In the genomic region with DNA sequence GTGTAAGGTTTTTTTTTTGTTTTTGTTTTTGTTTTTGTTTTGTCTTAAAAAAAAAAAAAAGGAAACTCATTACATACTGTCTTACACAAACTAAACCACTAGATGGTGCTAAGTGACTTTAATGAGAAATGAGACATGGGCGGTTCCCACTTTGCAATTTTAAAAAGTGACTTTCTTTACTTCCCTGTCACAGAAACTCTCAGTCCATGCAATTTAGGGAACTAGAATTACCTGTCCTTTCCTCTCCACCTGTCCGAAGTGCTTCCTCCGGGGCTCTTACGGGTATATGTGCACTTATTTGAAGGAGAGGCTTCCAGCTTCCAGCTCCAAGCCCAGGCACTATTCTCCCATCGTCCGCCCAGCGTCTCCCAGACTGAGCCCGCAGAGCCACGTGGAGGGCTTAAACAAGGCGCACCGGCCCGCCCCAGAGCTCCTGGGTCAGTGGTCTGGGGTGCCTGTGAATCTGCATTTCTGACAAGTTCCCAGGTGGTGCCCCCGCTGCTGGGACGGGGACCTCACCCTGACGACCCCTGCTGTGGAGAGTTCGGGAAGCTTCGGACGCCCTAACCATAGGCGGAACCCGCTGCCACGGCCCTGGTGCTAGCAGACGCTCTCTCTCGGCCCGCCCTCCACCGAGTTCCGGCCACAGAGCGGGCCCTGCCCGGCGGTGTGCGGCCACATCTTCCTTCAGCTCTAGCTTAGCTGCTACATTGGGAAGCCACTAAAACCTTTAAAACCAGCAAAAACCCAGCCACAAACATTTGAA, we compare ENCODE assay signal across 8 cellular contexts. TPM values are rescaled to one million over a fixed set of nuclear protein-coding genes. Genes with fewer than 3 reads are reported as not detected.
DNase-seq lines count a peak whose midpoint lies in the region; ATAC-seq and TF ChIP-seq lines count a peak whose summit lies in the region.

No MANE protein-coding gene starts in this region.

- no peaks in the 10 kb centered on the region for H4K20me1 ChIP-seq in MM.1S (ENCODE audit: insufficient read depth, low read length)
- H4K20me1 ChIP-seq in SU-DHL-6 (ENCODE audit: low read depth, low read length): no peaks in the 10 kb centered on the region

- ATAC-seq in body of pancreas: peak; percentile 77
- no peak for ATAC-seq in HG02610 (IDR thresholded peaks at IDR 0.05; ENCODE audit: unreplicated experiment)

- peak overlapping the region; percentile 93 for H3K4me2 ChIP-seq in MM.1S (ENCODE audit: low read depth, low read length)
- peak overlapping the region; percentile 86 for H3K4me2 ChIP-seq in SU-DHL-6 (ENCODE audit: low read depth, low read length, poor library complexity, severe bottlenecking)

- no peak overlapping the region for H3K27ac ChIP-seq in MM.1S (ENCODE audit: low read length)
- H3K27ac ChIP-seq in SU-DHL-6 (ENCODE audit: low read depth, low read length): no peak overlapping the region
- H3K27ac ChIP-seq in body of pancreas: peak overlapping the region in 3 of 4 donors; percentile 4 to 25 (median 18)

- TF ChIP-seq POLR2A in body of pancreas (IDR thresholded peaks at IDR 0.05): no peak

- H3K9me3 ChIP-seq in MM.1S (replicated peaks; ENCODE audit: insufficient read depth, low read length): no peaks in the 10 kb centered on the region
- no peaks in the 10 kb centered on the region for H3K9me3 ChIP-seq in SU-DHL-6 (ENCODE audit: insufficient read depth, low read length)
- no peaks in the 10 kb centered on the region for H3K9me3 ChIP-seq in body of pancreas

- H3K9ac ChIP-seq in MM.1S (ENCODE audit: low read length): peak overlapping the region; percentile 37
- peak overlapping the region; percentile 50 for H3K9ac ChIP-seq in SU-DHL-6 (ENCODE audit: low read length)

- CTCF ChIA-PET in HEK293T (lab: Yijun Ruan, JAX): interaction anchor here (0.9 kb wide), 3 partner anchors 10 to 114 kb away, joined by 3 to 4 read pairs (median 3); no protein-coding TSS in a partner anchor

- H3K27me3 ChIP-seq in MM.1S (replicated peaks; ENCODE audit: insufficient read depth, low read length) (no peaks in the 10 kb centered on the region), SU-DHL-6 (ENCODE audit: low read length) (no peaks in the 10 kb centered on the region), body of pancreas (no peaks in the 10 kb centered on the region)

- no peaks in the 10 kb centered on the region for H3K9me2 ChIP-seq in MM.1S (replicated peaks; ENCODE audit: insufficient read depth, low read length)
- no peaks in the 10 kb centered on the region for H3K9me2 ChIP-seq in SU-DHL-6 (replicated peaks; ENCODE audit: insufficient read depth, low read length)

- no peaks in the 10 kb centered on the region for H3F3A ChIP-seq in MM.1S (ENCODE audit: insufficient read depth, low read length)
- no peaks in the 10 kb centered on the region for H3F3A ChIP-seq in SU-DHL-6 (ENCODE audit: insufficient read depth)

- WGBS in body of pancreas, 2 donors: 7 to 10% methylated on average over 17 to 30 of the region's 30 CpGs

- DNase-seq in GM12865 (ENCODE audit: low read depth): peak; percentile 74
- DNase-seq in HEK293T (ENCODE audit: extremely low spot score): peak; percentile 49
- peak; percentile 80 for DNase-seq in MM.1S
- peak; percentile 24 to 50 (median 32) for DNase-seq in body of pancreas
- no peak for DNase-seq in skeletal muscle cell (ENCODE audit: low read depth)

- POLR2A ChIA-PET in HEK293T (lab: Yijun Ruan, JAX): interaction anchor here (1.0 kb wide), 1 partner anchor 26 kb away, joined by 3 read pairs; a partner anchor contains a TSS

- H3K4me1 ChIP-seq in MM.1S (ENCODE audit: low read length) (peaks cover 14% of the 10 kb centered on the region; the same call in 1 of the 2 replicates), body of pancreas (peaks cover 12% of the 10 kb centered on the region)

- H2AFZ ChIP-seq in MM.1S (ENCODE audit: low read length): peak overlapping the region; percentile 92
- H2AFZ ChIP-seq in SU-DHL-6 (ENCODE audit: low read depth, low read length, severe bottlenecking): peak overlapping the region; percentile 99

- H3K36me3 ChIP-seq in MM.1S (replicated peaks; ENCODE audit: insufficient read depth, low read length) (no peaks in the 10 kb centered on the region), SU-DHL-6 (ENCODE audit: low read length) (no peaks in the 10 kb centered on the region), body of pancreas (replicated peaks in 1 of 2; ENCODE audit: insufficient read depth in 1 of 2, low read depth in 2 of 2) (no peaks in the 10 kb centered on the region)

- intact Hi-C loops in body of pancreas (cut with DNase I): loop anchor here (10.0 kb wide), 1 partner anchor 490 kb away; no protein-coding TSS in a partner anchor

- peak overlapping the region; percentile 64 for H3K4me3 ChIP-seq in GM12865 (ENCODE audit: low read depth, low read length)
- peak overlapping the region; percentile 72 for H3K4me3 ChIP-seq in MM.1S (ENCODE audit: low read length)
- peak overlapping the region; percentile 38 for H3K4me3 ChIP-seq in SU-DHL-6 (ENCODE audit: insufficient read depth, low read length, poor library complexity, severe bottlenecking)
- H3K4me3 ChIP-seq in body of pancreas: no peak overlapping the region
- H3K4me3 ChIP-seq in iPS-11a (ENCODE audit: low read depth, low read length): peak overlapping the region; percentile 24
- peak overlapping the region; percentile 43 for H3K4me3 ChIP-seq in skeletal muscle cell (ENCODE audit: low read depth, low read length)

- H3K79me2 ChIP-seq in MM.1S (ENCODE audit: low read length): no peaks in the 10 kb centered on the region
- no peaks in the 10 kb centered on the region for H3K79me2 ChIP-seq in SU-DHL-6 (ENCODE audit: insufficient read depth, low read length)

- TF ChIP-seq CTCF in GM12865 (IDR thresholded peaks at IDR 0.05; ENCODE audit: insufficient read depth, low read depth, low read length, missing control alignments) (peak; percentile 47), MM.1S (IDR thresholded peaks at IDR 0.05; ENCODE audit: low read length) (peak; percentile 74), SU-DHL-6 (IDR thresholded peaks at IDR 0.05; ENCODE audit: insufficient read depth, low read length, poor library complexity, severe bottlenecking) (peak; percentile 53), body of pancreas (IDR thresholded peaks at IDR 0.05) (peak; percentile 54 to 87 (median 68))

TF ChIP-seq in HEK293T, 16 proteins besides CTCF, POLR2A, EP300 and RAD21:
- TF ChIP-seq BHLHE40 (IDR thresholded peaks at IDR 0.05; ENCODE audit: borderline replicate concordance): no peak
- TF ChIP-seq SUZ12 (IDR thresholded peaks at IDR 0.05): no peak
- peak; percentile 94 for TF ChIP-seq ZNF384 (IDR thresholded peaks at IDR 0.05)
- no peak for TF ChIP-seq ARNT (IDR thresholded peaks at IDR 0.05)
- no peak for TF ChIP-seq LEF1 (IDR thresholded peaks at IDR 0.05; ENCODE audit: borderline replicate concordance)
- no peak for TF ChIP-seq ELF4 (IDR thresholded peaks at IDR 0.05)
- TF ChIP-seq FOXK2 (IDR thresholded peaks at IDR 0.05): no peak
- TF ChIP-seq CTBP1 (IDR thresholded peaks at IDR 0.05; ENCODE audit: borderline replicate concordance): no peak
- no peak for TF ChIP-seq TARDBP (IDR thresholded peaks at IDR 0.05)
- TF ChIP-seq, protein P1, sequence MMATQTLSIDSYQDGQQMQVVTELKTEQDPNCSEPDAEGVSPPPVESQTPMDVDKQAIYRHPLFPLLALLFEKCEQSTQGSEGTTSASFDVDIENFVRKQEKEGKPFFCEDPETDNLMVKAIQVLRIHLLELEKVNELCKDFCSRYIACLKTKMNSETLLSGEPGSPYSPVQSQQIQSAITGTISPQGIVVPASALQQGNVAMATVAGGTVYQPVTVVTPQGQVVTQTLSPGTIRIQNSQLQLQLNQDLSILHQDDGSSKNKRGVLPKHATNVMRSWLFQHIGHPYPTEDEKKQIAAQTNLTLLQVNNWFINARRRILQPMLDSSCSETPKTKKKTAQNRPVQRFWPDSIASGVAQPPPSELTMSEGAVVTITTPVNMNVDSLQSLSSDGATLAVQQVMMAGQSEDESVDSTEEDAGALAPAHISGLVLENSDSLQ (IDR thresholded peaks at IDR 0.05): no peak
- no peak for TF ChIP-seq FOXM1 (IDR thresholded peaks at IDR 0.05; ENCODE audit: borderline replicate concordance)
- TF ChIP-seq HDGF (IDR thresholded peaks at IDR 0.05; ENCODE audit: borderline replicate concordance): no peak
- TF ChIP-seq L3MBTL2 (conservative IDR thresholded peaks at IDR 0.05): 0 out of 2 replicates have a peak, but pooled peaks have one; percentile 29

RNA-seq across cellular contexts. Expression of a gene that starts 26.1 kb away (rescaled TPM):
- total RNA-seq in body of pancreas: under 1 TPM; 0.52 to 0.99 TPM

Comparison
In these comparisons a context has a peak if more than half of its experiments do, and no peak if none do; other contexts are left out.
1. H3K4me3 ChIP-seq: peak in GM12865 (single experiment), MM.1S (single experiment), SU-DHL-6 (single experiment), iPS-11a (single experiment) and skeletal muscle cell (single experiment); none in body of pancreas (0 of 2).
2. H3K27ac ChIP-seq: peak in body of pancreas (3 of 4); none in MM.1S (single experiment) and SU-DHL-6 (single experiment).
3. Peak in every context shown above with its lines, with median percentiles within 50 percentile points of each other: CTCF ChIP-seq.